In the genomic region with DNA sequence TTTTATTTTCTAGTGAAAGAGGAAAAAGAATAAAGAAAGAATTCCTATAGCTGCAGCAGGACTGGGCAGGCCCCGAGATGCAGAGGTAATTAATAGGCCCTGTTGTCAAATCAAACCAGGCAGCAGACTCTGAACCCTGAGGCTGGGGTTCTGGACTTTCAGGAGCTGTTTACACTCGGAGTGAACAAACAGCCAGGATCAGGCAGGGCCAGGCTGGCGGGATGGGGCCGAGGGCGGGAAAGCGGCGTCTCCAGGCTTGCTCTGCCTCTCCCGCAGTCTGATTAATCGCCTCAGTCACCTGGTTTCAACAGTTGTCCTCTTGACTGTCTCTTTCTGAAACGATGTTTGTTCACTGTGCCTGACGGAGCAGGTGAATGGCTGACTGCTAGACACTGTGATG, we compare ENCODE assay signal across 9 cellular contexts.
DNase-seq lines count a peak whose midpoint lies in the region; ATAC-seq and TF ChIP-seq lines count a peak whose summit lies in the region.
"Had no signal": no experiment of that assay in that cellular context is flagged by ENCODE, and none has a peak within 500 bp of the region (broad histone marks: within the 10 kb centered on the region; RNA-seq: fewer than 3 reads in every experiment).

No MANE protein-coding gene starts in this region.

- WGBS in smooth muscle cell (ENCODE audit: low lambda C conversion rate): 53% methylated on average over 11 of the region's 11 CpGs

- H3K4me3 ChIP-seq in MG63: peak overlapping the region; percentile 37
- H3K4me3 ChIP-seq in smooth muscle cell: peak overlapping the region; percentile 0
- H3K4me3 ChIP-seq in CD4-positive, alpha-beta memory T cell (ENCODE audit: low read length in 2 of 2): no peak overlapping the region

- POLR2A ChIA-PET in CD4-positive, alpha-beta memory T cell (lab: Charles Lee; ENCODE audit: partially characterized antibody): no interaction called here

- no peaks in the 10 kb centered on the region for H3K9me3 Mint-ChIP-seq in CD4-positive, alpha-beta memory T cell
- H3K9me3 Mint-ChIP-seq: natural killer cell had no signal

- peaks cover 0 to 2% (median 0%) of the 10 kb centered on the region in 4 donors for H3K4me1 Mint-ChIP-seq in CD4-positive, alpha-beta memory T cell
- H3K4me1 Mint-ChIP-seq: natural killer cell had no signal

- H3K9me3 ChIP-seq in MG63: no peaks in the 10 kb centered on the region
- H3K9me3 ChIP-seq in smooth muscle cell (replicated peaks; ENCODE audit: low read depth): no peaks in the 10 kb centered on the region
- H3K9me3 ChIP-seq in CD4-positive, alpha-beta memory T cell (ENCODE audit: control insufficient read depth in 1 of 2, low read length in 2 of 2): no peaks in the 10 kb centered on the region

- no peak overlapping the region for H3K27ac ChIP-seq in smooth muscle cell (ENCODE audit: low read depth)
- H3K27ac ChIP-seq in CD4-positive, alpha-beta memory T cell (ENCODE audit: low read depth, low read length): no peak overlapping the region

- H3K4me2 ChIP-seq in smooth muscle cell: no peak overlapping the region

- no peaks in the 10 kb centered on the region for H3K36me3 Mint-ChIP-seq in CD4-positive, alpha-beta memory T cell
- H3K36me3 Mint-ChIP-seq: natural killer cell had no signal

- H3K4me3 Mint-ChIP-seq in CD4-positive, alpha-beta memory T cell: no peak overlapping the region
- H3K4me3 Mint-ChIP-seq: natural killer cell had no signal

- DNase-seq in MG63 (no peak), NCI-H526 treated with DMSO at 0.1 percent for 48 hours (lab: John Stamatoyannopoulos, UW) (peak; percentile 82), smooth muscle cell (lab: John Stamatoyannopoulos, UW; ENCODE audit: unreplicated experiment) (no peak), KG1 (lab: John Stamatoyannopoulos, UW) (no peak)
- no peak for DNase-seq in CD4-positive, alpha-beta memory T cell
- DNase-seq: natural killer cell, NCI-H82 had no signal

- H3K79me2 ChIP-seq in smooth muscle cell (ENCODE audit: low read depth): no peaks in the 10 kb centered on the region

- no peak overlapping the region for H2AFZ ChIP-seq in smooth muscle cell (ENCODE audit: low read depth)

- no peaks in the 10 kb centered on the region for H4K20me1 ChIP-seq in smooth muscle cell (ENCODE audit: low read depth)

- no peaks in the 10 kb centered on the region for H3F3A ChIP-seq in smooth muscle cell (ENCODE audit: low read depth)

- intact Hi-C loops in CD4-positive, alpha-beta memory T cell (cut with micrococcal nuclease): no loop called here

- H3K27me3 Mint-ChIP-seq in CD4-positive, alpha-beta memory T cell: peaks cover 5 to 20% of the 10 kb centered on the region in 2 donors

- no peak for TF ChIP-seq CTCF in smooth muscle cell (IDR thresholded peaks at IDR 0.05; ENCODE audit: borderline replicate concordance, insufficient read depth, poor library complexity, severe bottlenecking)

- H3K9ac ChIP-seq in smooth muscle cell (ENCODE audit: low read depth): no peak overlapping the region

- H3K27me3 ChIP-seq in MG63 (no peaks in the 10 kb centered on the region), smooth muscle cell (ENCODE audit: low read depth) (peaks cover 4% of the 10 kb centered on the region)
- no peaks in the 10 kb centered on the region for H3K27me3 ChIP-seq in CD4-positive, alpha-beta memory T cell (ENCODE audit: insufficient read depth, low read length)

- H3K36me3 ChIP-seq in MG63 (no peaks in the 10 kb centered on the region), smooth muscle cell (ENCODE audit: low read depth) (no peaks in the 10 kb centered on the region)
- no peaks in the 10 kb centered on the region for H3K36me3 ChIP-seq in CD4-positive, alpha-beta memory T cell (ENCODE audit: insufficient read depth, low read length)

- CTCF ChIA-PET in CD4-positive, alpha-beta memory T cell (lab: Charles Lee; ENCODE audit: partially characterized antibody): no interaction called here

- no peak overlapping the region for H3K27ac Mint-ChIP-seq in CD4-positive, alpha-beta memory T cell
- H3K27ac Mint-ChIP-seq: natural killer cell had no signal

- peaks cover 8% of the 10 kb centered on the region for H3K4me1 ChIP-seq in smooth muscle cell (ENCODE audit: low read depth)
- no peaks in the 10 kb centered on the region for H3K4me1 ChIP-seq in CD4-positive, alpha-beta memory T cell (ENCODE audit: insufficient read depth, low read length)

- ATAC-seq in esophagus mucosa (peak; percentile 82), GM21786 (IDR thresholded peaks at IDR 0.05; ENCODE audit: unreplicated experiment) (no peak)
- ATAC-seq: natural killer cell had no signal

Comparison
In these comparisons a context has a peak if more than half of its experiments do, and no peak if none do; other contexts are left out.
1. H3K4me3 ChIP-seq: peak in MG63 (single experiment) and smooth muscle cell (single experiment); none in CD4-positive, alpha-beta memory T cell (0 of 2).